Comparison of ENCODE assay signal across 8 cellular contexts in genomic region chr1:153796786-153797659, GRCh38. TPM values are rescaled to one million over a fixed set of nuclear protein-coding genes. Genes with fewer than 3 reads are reported as not detected.
A peak's percentile ranks its signal among the peaks of the same experiment; 100 is the strongest.
DNase-seq lines count a peak whose midpoint lies in the region; ATAC-seq, FAIRE-seq and TF ChIP-seq lines count a peak whose summit lies in the region.

No MANE protein-coding gene starts in this region.

- no peaks in the 10 kb centered on the region for H3K4me1 ChIP-seq in PC-3 (ENCODE audit: insufficient read depth, low read length)
- peaks cover 0 to 8% (median 4%) of the 10 kb centered on the region in 4 donors for H3K4me1 ChIP-seq in stomach

- H2AFZ ChIP-seq in PC-3 (ENCODE audit: low read length): no peak overlapping the region

- H3K4me3 Mint-ChIP-seq in nephron progenitor cell: no peak overlapping the region

- H3K27me3 ChIP-seq in PC-3 (ENCODE audit: low read length) (no peaks in the 10 kb centered on the region), stomach (peaks cover 0 to 14% (median 0%) of the 10 kb centered on the region in 3 donors)

- H3K36me3 ChIP-seq in PC-3 (ENCODE audit: low read depth, low read length) (no peaks in the 10 kb centered on the region), stomach (peaks cover 0 to 7% (median 3%) of the 10 kb centered on the region in 4 donors)

- TF ChIP-seq EP300 in stomach (IDR thresholded peaks at IDR 0.05): no peak

- no peaks in the 10 kb centered on the region for H3K79me2 ChIP-seq in PC-3 (ENCODE audit: low read length)

- WGBS in stomach, 5 donors: 55 to 63% (median 59%) methylated on average over 26 of the region's 26 CpGs

- no peak overlapping the region for H3K27ac Mint-ChIP-seq in nephron progenitor cell

- no peak overlapping the region for H3K9ac ChIP-seq in PC-3 (ENCODE audit: low read length)

- CTCF ChIA-PET in PC-3 (lab: Charles Lee): interaction anchor here (0.6 to 1.1 kb wide), 3 partner anchors 63 to 442 kb away, joined by 3 read pairs; no protein-coding TSS in a partner anchor

- H3K4me1 Mint-ChIP-seq in nephron progenitor cell: peaks cover 62% of the 10 kb centered on the region

- H3K27ac ChIP-seq in PC-3 (ENCODE audit: low read length): no peak overlapping the region
- H3K27ac ChIP-seq in stomach: no peak overlapping the region

- H3K9me3 ChIP-seq in PC-3 (ENCODE audit: low read length) (no peaks in the 10 kb centered on the region), stomach (no peaks in the 10 kb centered on the region)

- H3K4me2 ChIP-seq in PC-3 (ENCODE audit: low read length): peak overlapping the region; percentile 27; the same call in 1 of the 2 replicates

- DNase-seq in NCI-H2196 (lab: John Stamatoyannopoulos, UW; ENCODE audit: unreplicated experiment) (peak; percentile 88), NCI-H2196 treated with DMSO at 0.1 percent for 48 hours (lab: John Stamatoyannopoulos, UW; ENCODE audit: unreplicated experiment) (no peak), HTR-8/SVneo (ENCODE audit: insufficient read length, low spot score) (peak; percentile 81), PC-3 (peak; percentile 92), activated T-cell treated with anti-CD3 and anti-CD28 coated beads for 4 hours (peak; percentile 84), nephron progenitor cell (peak; percentile 75), stomach (peak; percentile 93)

- no peaks in the 10 kb centered on the region for H3F3A ChIP-seq in PC-3 (ENCODE audit: low read length, unreplicated experiment)

- ATAC-seq in PC-3 (peak; percentile 84), esophagus mucosa (peak; percentile 68)

- no peaks in the 10 kb centered on the region for H3K27me3 Mint-ChIP-seq in nephron progenitor cell (ENCODE audit: low read depth, poor library complexity)

- H3K4me3 ChIP-seq in PC-3 (ENCODE audit: low read length) (no peak overlapping the region), stomach (no peak overlapping the region)

- POLR2A ChIA-PET in PC-3 (lab: Charles Lee; ENCODE audit: unreplicated experiment): no interaction called here

- BruUV-seq in PC-3 (replicated peaks; lab: Mats Ljungman, UMichigan): TSS peak; percentile 2

- TF ChIP-seq CTCF in PC-3 (conservative IDR thresholded peaks at IDR 0.05; ENCODE audit: low read depth, low read length) (peak; percentile 88), nephron progenitor cell (IDR thresholded peaks at IDR 0.05) (peak; percentile 84), stomach (IDR thresholded peaks at IDR 0.05) (peak in 5 of 7 experiments; percentile 79 to 94 (median 91))

- H4K20me1 ChIP-seq in PC-3 (ENCODE audit: low read length): no peaks in the 10 kb centered on the region

- FAIRE-seq in HTR-8/SVneo (lab: Jason Lieb, UNC): no peak

- H3K36me3 Mint-ChIP-seq in nephron progenitor cell (ENCODE audit: low read depth): no peaks in the 10 kb centered on the region

- no peaks in the 10 kb centered on the region for H3K9me3 Mint-ChIP-seq in nephron progenitor cell

- no peaks in the 10 kb centered on the region for H3K9me2 ChIP-seq in PC-3 (replicated peaks; ENCODE audit: low read length)

- TF ChIP-seq POLR2A in stomach (IDR thresholded peaks at IDR 0.05): no peak

- intact Hi-C loops in PC-3 (cut with micrococcal nuclease): loop anchor here (1.0 to 5.0 kb wide), 2 partner anchors 125 to 189 kb away; partner anchors contain the start of genes GATAD2B and RAB13
- intact Hi-C loops in stomach (cut with DNase I; ENCODE audit: low total_unique reads): loop anchor here (5.0 to 10.0 kb wide), 2 partner anchors 148 to 190 kb away; partner anchors contain the start of genes DENND4B and RAB13

RNA-seq across cellular contexts. Expression of gene SLC27A3, which starts 21.8 kb away (rescaled TPM):
- total RNA-seq in PC-3 (2014; rRNA removed) (6.3 and 9.2 TPM in 2 replicates), esophagus mucosa (16.1 TPM), stomach (10 to 100 TPM; 14.9 to 89.9 (median 62.2) TPM)
- 10 to 100 TPM; 17.4 to 86.8 (median 44.1) TPM for polyA plus RNA-seq in stomach
